In genomic region chr6:96624957-96625356, GRCh38 we compare ENCODE assay signal across 1 cellular context.
TF ChIP-seq lines count a peak whose summit lies in the region.

No MANE protein-coding gene starts in this region.

TF ChIP-seq in GM23338, 12 proteins besides CTCF, POLR2A, EP300 and RAD21:
- TF ChIP-seq ZNF462 (CRISPR knock-in tag; IDR thresholded peaks at IDR 0.05) (no peak), CREB1 (CRISPR knock-in tag; IDR thresholded peaks at IDR 0.05; ENCODE audit: low read depth) (no peak), ZNF114 (CRISPR knock-in tag; IDR thresholded peaks at IDR 0.05) (no peak), EZH2 (IDR thresholded peaks at IDR 0.05; ENCODE audit: low read depth, unreplicated experiment) (no peak), STAT1 (IDR thresholded peaks at IDR 0.05; ENCODE audit: unreplicated experiment) (no peak), EZH2phosphoT487 (IDR thresholded peaks at IDR 0.05; ENCODE audit: unreplicated experiment) (no peak), POLR2AphosphoS5 (IDR thresholded peaks at IDR 0.05; ENCODE audit: low read depth) (no peak), JUNB (IDR thresholded peaks at IDR 0.05; ENCODE audit: unreplicated experiment) (no peak), NANOG (IDR thresholded peaks at IDR 0.05; ENCODE audit: borderline replicate concordance) (no peak), ZNF331 (CRISPR knock-in tag; IDR thresholded peaks at IDR 0.05; ENCODE audit: low read depth) (no peak), REST (IDR thresholded peaks at IDR 0.05; ENCODE audit: unreplicated experiment) (no peak)
- TF ChIP-seq, protein P1, sequence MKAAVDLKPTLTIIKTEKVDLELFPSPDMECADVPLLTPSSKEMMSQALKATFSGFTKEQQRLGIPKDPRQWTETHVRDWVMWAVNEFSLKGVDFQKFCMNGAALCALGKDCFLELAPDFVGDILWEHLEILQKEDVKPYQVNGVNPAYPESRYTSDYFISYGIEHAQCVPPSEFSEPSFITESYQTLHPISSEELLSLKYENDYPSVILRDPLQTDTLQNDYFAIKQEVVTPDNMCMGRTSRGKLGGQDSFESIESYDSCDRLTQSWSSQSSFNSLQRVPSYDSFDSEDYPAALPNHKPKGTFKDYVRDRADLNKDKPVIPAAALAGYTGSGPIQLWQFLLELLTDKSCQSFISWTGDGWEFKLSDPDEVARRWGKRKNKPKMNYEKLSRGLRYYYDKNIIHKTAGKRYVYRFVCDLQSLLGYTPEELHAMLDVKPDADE (IDR thresholded peaks at IDR 0.05) = no peak
